In the genomic region with DNA sequence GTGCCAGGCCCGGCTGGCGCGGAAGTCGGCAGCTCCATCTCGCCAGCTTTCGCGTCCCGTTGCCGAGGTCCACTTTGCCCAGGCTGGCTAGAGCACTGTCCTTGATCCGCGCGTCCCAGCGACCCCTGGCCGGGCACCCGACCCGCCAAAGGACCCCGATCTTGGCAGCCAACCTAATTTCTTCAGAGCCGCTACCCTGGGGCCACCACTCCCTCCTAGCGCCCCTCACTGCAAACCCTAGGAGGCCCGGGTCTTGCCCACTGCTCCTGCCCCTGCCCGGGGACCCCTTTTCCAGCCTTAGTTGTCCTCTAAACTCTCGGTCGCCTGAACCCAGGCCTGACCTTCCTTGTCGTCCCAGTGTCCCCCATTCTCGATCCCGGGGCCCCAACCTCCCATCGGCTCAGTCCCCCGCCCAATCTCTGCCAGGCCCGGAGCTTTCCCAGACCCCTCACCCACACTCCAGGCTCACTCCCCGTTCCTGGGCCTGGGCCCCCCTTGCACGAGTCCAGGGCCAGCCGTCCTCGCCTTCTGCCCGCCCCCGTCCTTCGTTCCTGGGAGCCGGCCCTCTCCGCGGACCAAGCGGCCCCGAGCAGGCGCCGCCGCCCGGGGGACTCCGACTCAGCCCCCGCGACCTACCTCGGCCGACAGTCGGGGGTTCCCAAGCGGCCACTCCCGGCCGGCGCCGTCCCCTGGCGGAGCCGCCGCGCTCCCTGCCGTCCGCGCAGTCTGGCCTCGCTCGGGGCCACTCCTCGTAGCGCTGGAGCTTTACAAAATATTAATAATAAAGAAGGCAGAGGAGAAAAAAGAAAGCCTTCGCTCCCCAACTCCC, we compare ENCODE assay signal across 8 cellular contexts. TPM values are rescaled to one million over a fixed set of nuclear protein-coding genes. Genes with fewer than 3 reads are reported as not detected.
DNase-seq lines count a peak whose midpoint lies in the region; ATAC-seq and TF ChIP-seq lines count a peak whose summit lies in the region.

No MANE protein-coding gene starts in this region.

- H3K4me1 Mint-ChIP-seq in CD4-positive, alpha-beta T cell (ENCODE audit: low read depth) = peaks cover 22% of the 10 kb centered on the region

- H3K27ac ChIP-seq in CD4-positive, alpha-beta T cell (ENCODE audit: low read depth, low read length) = no peak overlapping the region
- H3K27ac ChIP-seq in neuronal stem cell (replicated peaks; ENCODE audit: low read length) = no peak overlapping the region

- H2BK5ac ChIP-seq in neuronal stem cell (ENCODE audit: low read length) = peak overlapping the region; percentile 53

- H4K8ac ChIP-seq in neuronal stem cell (ENCODE audit: low read depth, low read length) = no peak overlapping the region

- peaks cover 75% of the 10 kb centered on the region for H3K27me3 Mint-ChIP-seq in CD4-positive, alpha-beta T cell

- ATAC-seq in CD4-positive, alpha-beta T cell (ENCODE audit: poor library complexity) = no peak
- no peak for ATAC-seq in HG02759 (IDR thresholded peaks at IDR 0.05; ENCODE audit: unreplicated experiment)
- no peak for ATAC-seq in HG02885 (IDR thresholded peaks at IDR 0.05; ENCODE audit: poor library complexity, unreplicated experiment)

- POLR2A ChIA-PET in CD4-positive, alpha-beta T cell (lab: Charles Lee) = no interaction called here
- POLR2A ChIA-PET in HEK293T (lab: Yijun Ruan, JAX) = interaction anchor here (0.6 to 1.3 kb wide), 6 partner anchors 18 to 99 kb away, joined by 3 to 4 read pairs (median 4); no protein-coding TSS in a partner anchor

- peak overlapping the region; percentile 84 for H2BK12ac ChIP-seq in neuronal stem cell (ENCODE audit: low read length)

- peak overlapping the region; percentile 94 for H3K18ac ChIP-seq in neuronal stem cell (ENCODE audit: low read length)

- H3K4me1 ChIP-seq in neuronal stem cell (ENCODE audit: control insufficient read depth in 2 of 2, insufficient read depth in 1 of 2, low read depth in 1 of 2, low read length in 2 of 2) = peaks cover 6 to 19% of the 10 kb centered on the region in 2 donors

- peak overlapping the region; percentile 79 for H3K4me3 Mint-ChIP-seq in CD4-positive, alpha-beta T cell

- H2AK5ac ChIP-seq in neuronal stem cell (ENCODE audit: low read depth, low read length) = peak overlapping the region; percentile 94

- TF ChIP-seq CTCF in CD4-positive, alpha-beta T cell (IDR thresholded peaks at IDR 0.05) = no peak

- no peak overlapping the region for H4K91ac ChIP-seq in neuronal stem cell (ENCODE audit: low read depth, low read length, poor library complexity)

- H3K27ac Mint-ChIP-seq in CD4-positive, alpha-beta T cell = no peak overlapping the region

- no peak overlapping the region for H3K4ac ChIP-seq in neuronal stem cell (ENCODE audit: low read length)

- no peak for DNase-seq in CD4-positive, alpha-beta T cell
- DNase-seq in HEK293T (ENCODE audit: extremely low spot score) = peak; percentile 26
- peak; percentile 84 for DNase-seq in ecto neural progenitor cell (ENCODE audit: low spot score)
- no peak for DNase-seq in neuronal stem cell (ENCODE audit: low spot score)
- no peak for DNase-seq in mucosa of gallbladder (ENCODE audit: low spot score)
- DNase-seq in effector CD4-positive, alpha-beta T cell = no peak

- H3K79me1 ChIP-seq in neuronal stem cell (ENCODE audit: low read depth, low read length) = no peaks in the 10 kb centered on the region

- no CpG with 5 or more reads among the region's 68 CpGs for WGBS in neuronal stem cell (ENCODE audit: extremely low coverage in 2 of 2, insufficient read length in 2 of 2, insufficient replicate concordance in 1 of 2), 2 donors

- H3K4me3 ChIP-seq in neuronal stem cell (ENCODE audit: low read length in 2 of 2) = peak overlapping the region in 1 of 2 donors; percentile 61

- CTCF ChIA-PET in CD4-positive, alpha-beta T cell (lab: Charles Lee) = no interaction called here
- CTCF ChIA-PET in HEK293T (lab: Yijun Ruan, JAX) = no interaction called here

- peak overlapping the region; percentile 85 for H2AFZ ChIP-seq in neuronal stem cell (ENCODE audit: low read length)

- H3K36me3 Mint-ChIP-seq in CD4-positive, alpha-beta T cell (ENCODE audit: low read depth) = no peaks in the 10 kb centered on the region

- peak overlapping the region; percentile 44 for H3K9ac ChIP-seq in neuronal stem cell (ENCODE audit: low read depth, low read length, poor library complexity)

- no peaks in the 10 kb centered on the region for H3K9me3 ChIP-seq in CD4-positive, alpha-beta T cell (ENCODE audit: control insufficient read depth, low read length)
- H3K9me3 ChIP-seq in neuronal stem cell (replicated peaks in 1 of 2; ENCODE audit: control insufficient read depth in 2 of 2, insufficient read depth in 1 of 2, low read depth in 1 of 2, low read length in 2 of 2) = peaks cover 0 to 5% of the 10 kb centered on the region in 2 donors

- peak overlapping the region; percentile 97 for H2BK15ac ChIP-seq in neuronal stem cell (ENCODE audit: low read length)

- no peaks in the 10 kb centered on the region for H3K9me3 Mint-ChIP-seq in CD4-positive, alpha-beta T cell

- H3K23ac ChIP-seq in neuronal stem cell (ENCODE audit: low read depth, low read length, poor library complexity) = no peak overlapping the region

- peak overlapping the region; percentile 73 for H3K4me2 ChIP-seq in neuronal stem cell (ENCODE audit: insufficient read depth, low read length, poor library complexity, severe bottlenecking)

- H3K36me3 ChIP-seq in neuronal stem cell (replicated peaks in 1 of 2; ENCODE audit: control insufficient read depth in 2 of 2, insufficient read depth in 2 of 2, low read length in 2 of 2) = no peaks in the 10 kb centered on the region

- H3K27me3 ChIP-seq in CD4-positive, alpha-beta T cell (ENCODE audit: control insufficient read depth, insufficient read depth, low read length) = peaks cover 86% of the 10 kb centered on the region
- H3K27me3 ChIP-seq in neuronal stem cell (ENCODE audit: control insufficient read depth in 3 of 3, insufficient read depth in 3 of 3, low read depth in 1 of 3, low read length in 3 of 3) = peaks cover 64 to 96% (median 93%) of the 10 kb centered on the region in 3 experiments

- intact Hi-C loops in CD4-positive, alpha-beta T cell (cut with DNase I, micrococcal nuclease) = loop anchor here in 1 of 2 experiments (5.0 to 10.0 kb wide), 2 partner anchors 82 to 169 kb away; no protein-coding TSS in a partner anchor

- no peak overlapping the region for H2BK120ac ChIP-seq in neuronal stem cell (ENCODE audit: low read depth, low read length)

- H3K14ac ChIP-seq in neuronal stem cell (ENCODE audit: low read length) = peak overlapping the region; percentile 21

TF ChIP-seq in HEK293T, 16 proteins besides CTCF, POLR2A, EP300 and RAD21:
- TF ChIP-seq, protein P1, sequence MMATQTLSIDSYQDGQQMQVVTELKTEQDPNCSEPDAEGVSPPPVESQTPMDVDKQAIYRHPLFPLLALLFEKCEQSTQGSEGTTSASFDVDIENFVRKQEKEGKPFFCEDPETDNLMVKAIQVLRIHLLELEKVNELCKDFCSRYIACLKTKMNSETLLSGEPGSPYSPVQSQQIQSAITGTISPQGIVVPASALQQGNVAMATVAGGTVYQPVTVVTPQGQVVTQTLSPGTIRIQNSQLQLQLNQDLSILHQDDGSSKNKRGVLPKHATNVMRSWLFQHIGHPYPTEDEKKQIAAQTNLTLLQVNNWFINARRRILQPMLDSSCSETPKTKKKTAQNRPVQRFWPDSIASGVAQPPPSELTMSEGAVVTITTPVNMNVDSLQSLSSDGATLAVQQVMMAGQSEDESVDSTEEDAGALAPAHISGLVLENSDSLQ (IDR thresholded peaks at IDR 0.05) = no peak
- TF ChIP-seq SP1 (IDR thresholded peaks at IDR 0.05) (no peak), HDGF (IDR thresholded peaks at IDR 0.05; ENCODE audit: borderline replicate concordance) (no peak), FOXM1 (IDR thresholded peaks at IDR 0.05; ENCODE audit: borderline replicate concordance) (no peak), TARDBP (IDR thresholded peaks at IDR 0.05) (no peak), BHLHE40 (IDR thresholded peaks at IDR 0.05; ENCODE audit: borderline replicate concordance) (no peak), FOXK2 (IDR thresholded peaks at IDR 0.05) (no peak), ARNT (IDR thresholded peaks at IDR 0.05) (no peak), ELF4 (IDR thresholded peaks at IDR 0.05) (no peak), CTBP1 (IDR thresholded peaks at IDR 0.05; ENCODE audit: borderline replicate concordance) (no peak), SUZ12 (IDR thresholded peaks at IDR 0.05) (no peak), NFRKB (IDR thresholded peaks at IDR 0.05) (no peak), ZNF384 (IDR thresholded peaks at IDR 0.05) (no peak), FOXA1 (IDR thresholded peaks at IDR 0.05) (no peak)

RNA-seq across cellular contexts. Expression of a gene that starts 0.7 kb away (rescaled TPM):
- total RNA-seq in CD4-positive, alpha-beta T cell = not detected
- 0.22 TPM for polyA plus RNA-seq in neuronal stem cell (2013, experiment 1 of 2)
- 0.18 TPM for polyA plus RNA-seq in neuronal stem cell (2013, experiment 2 of 2)
- total RNA-seq in mucosa of gallbladder = 0.17 TPM

Comparison
In these comparisons a context has a peak if more than half of its experiments do, and no peak if none do; other contexts are left out.
1. DNase-seq: peak in HEK293T (single experiment) and ecto neural progenitor cell (single experiment); none in CD4-positive, alpha-beta T cell (0 of 10), neuronal stem cell (single experiment), mucosa of gallbladder (single experiment) and effector CD4-positive, alpha-beta T cell (single experiment).